Comparison of ENCODE assay signal across 10 cellular contexts in genomic region chr17:39757931-39758873, GRCh38. TPM values are rescaled to one million over a fixed set of nuclear protein-coding genes. Genes with fewer than 3 reads are reported as not detected.
A peak's percentile ranks its signal among the peaks of the same experiment; 100 is the strongest.
DNase-seq lines count a peak whose midpoint lies in the region; ATAC-seq and TF ChIP-seq lines count a peak whose summit lies in the region.
"Had no signal": no experiment of that assay in that cellular context is flagged by ENCODE, and none has a peak within 500 bp of the region (broad histone marks: within the 10 kb centered on the region; RNA-seq: fewer than 3 reads in every experiment).

No MANE protein-coding gene starts in this region.

- H3K27ac ChIP-seq in psoas muscle (no peak overlapping the region), stomach (peak overlapping the region in 1 of 5 donors; percentile 29)

- H3K36me3 ChIP-seq in psoas muscle (ENCODE audit: insufficient read depth in 1 of 2, low read depth in 1 of 2) (no peaks in the 10 kb centered on the region), stomach (no peaks in the 10 kb centered on the region)

- H3K27me3 ChIP-seq in psoas muscle (ENCODE audit: insufficient read depth in 3 of 3, low read length in 2 of 3): peaks cover 0 to 8% (median 3%) of the 10 kb centered on the region in 3 donors
- H3K27me3 ChIP-seq in stomach: peaks cover 0 to 21% (median 0%) of the 10 kb centered on the region in 3 donors

- H3K4me1 ChIP-seq in psoas muscle (no peaks in the 10 kb centered on the region), stomach (peaks cover 6 to 20% (median 17%) of the 10 kb centered on the region in 4 donors)

- ATAC-seq in psoas muscle: no peak

- TF ChIP-seq CTCF in psoas muscle (IDR thresholded peaks at IDR 0.05) (no peak), stomach (IDR thresholded peaks at IDR 0.05) (no peak)

- H3K9me3 ChIP-seq in psoas muscle (no peaks in the 10 kb centered on the region), stomach (no peaks in the 10 kb centered on the region)

- intact Hi-C loops in psoas muscle (cut with DNase I) (no loop called here), stomach (cut with DNase I; ENCODE audit: low total_unique reads) (no loop called here)

- 63 to 69% (median 67%) methylated on average over 12 of the region's 12 CpGs for WGBS in psoas muscle, 3 donors
- 59 to 74% (median 67%) methylated on average over 12 of the region's 12 CpGs for WGBS in stomach, 5 donors

- TF ChIP-seq POLR2A in stomach (IDR thresholded peaks at IDR 0.05): no peak

- in situ Hi-C loops in KBM-7 (cut with MboI; ENCODE audit: low pct_unique_long_range_greater_than_20kb, low sequenced_read_pairs): no loop called here

- TF ChIP-seq EP300 in stomach (IDR thresholded peaks at IDR 0.05): no peak

- H3K4me3 ChIP-seq in psoas muscle (no peak overlapping the region), stomach (no peak overlapping the region)
- H3K4me3 ChIP-seq: skin epidermis had no signal

- DNase-seq in CD1c-positive myeloid dendritic cell (ENCODE audit: extremely low spot score) (peak; percentile 7), KBM-7 (peak; percentile 24), glomerular visceral epithelial cell (ENCODE audit: extremely low spot score) (peak; percentile 75), psoas muscle (no peak), stomach (no peak), EL (no peak)
- DNase-seq in activated CD8-positive, alpha-beta memory T cell treated with anti-CD3 and anti-CD28 coated beads for 1 hour (ENCODE audit: extremely low read depth in 1 of 2, low read depth in 1 of 2): peak; percentile 22 to 54
- DNase-seq in effector CD8-positive, alpha-beta T cell (lab: John Stamatoyannopoulos, UW): no peak
- DNase-seq: C1 segment of cervical spinal cord had no signal

RNA-seq across cellular contexts. Expression of gene GRB7, which starts 20.5 kb away (rescaled TPM):
- total RNA-seq in psoas muscle: not detected
- polyA plus RNA-seq in psoas muscle: under 1 TPM in 2 of 3 donors, not detected in 1; 0.06 to 0.69 TPM
- total RNA-seq in stomach: 10 to 100 TPM in 3 of 5 donors, 1 to 10 TPM in 2; 2.3 to 43.9 (median 31.2) TPM
- polyA plus RNA-seq in stomach: 10 to 100 TPM in 2 of 3 donors, 1 to 10 TPM in 1; 9.5 to 34.7 (median 14.7) TPM

RNA-seq across cellular contexts. Expression of gene MIEN1, which starts 27.9 kb away (rescaled TPM):
- total RNA-seq in psoas muscle: 10 to 100 TPM; 28.2 to 44.3 (median 36.2) TPM
- 10 to 100 TPM; 42.6 to 83.9 (median 63.5) TPM for polyA plus RNA-seq in psoas muscle
- total RNA-seq in stomach: 100 to 1,000 TPM in 2 of 5 donors, 10 to 100 TPM in 2, 1 to 10 TPM in 1; 9.3 to 312 (median 25.9) TPM
- 100 to 1,000 TPM; 106 to 134 (median 132) TPM for polyA plus RNA-seq in stomach

RNA-seq across cellular contexts. Expression of gene ERBB2, which starts 58.3 kb away (rescaled TPM):
- total RNA-seq in psoas muscle: 10 to 100 TPM; 20.4 to 24.9 (median 21.1) TPM
- 10 to 100 TPM in 1 of 3 donors, 1 to 10 TPM in 2; 4.0 to 11.1 (median 9.2) TPM for polyA plus RNA-seq in psoas muscle
- total RNA-seq in stomach: 100 to 1,000 TPM in 2 of 5 donors, 10 to 100 TPM in 3; 53.1 to 402 (median 81.7) TPM
- polyA plus RNA-seq in stomach: 10 to 100 TPM; 13.1 to 47.7 (median 25.3) TPM

Comparison
In these comparisons a context has a peak if more than half of its experiments do, and no peak if none do; other contexts are left out.
1. DNase-seq: peak in CD1c-positive myeloid dendritic cell (single experiment), KBM-7 (single experiment), activated CD8-positive, alpha-beta memory T cell treated with anti-CD3 and anti-CD28 coated beads for 1 hour (2 of 2) and glomerular visceral epithelial cell (single experiment); none in psoas muscle (0 of 2), effector CD8-positive, alpha-beta T cell (single experiment), stomach (single experiment) and EL (single experiment).